In genomic region chr5:51398875-51399635, GRCh38 we compare ENCODE assay signal across 15 cellular contexts. TPM values are rescaled to one million over a fixed set of nuclear protein-coding genes. Genes with fewer than 3 reads are reported as not detected.
DNase-seq lines count a peak whose midpoint lies in the region; ATAC-seq and TF ChIP-seq lines count a peak whose summit lies in the region.
"Had no signal": no experiment of that assay in that cellular context is flagged by ENCODE, and none has a peak within 500 bp of the region (broad histone marks: within the 10 kb centered on the region; RNA-seq: fewer than 3 reads in every experiment).

No MANE protein-coding gene starts in this region.

- H3K27me3 Mint-ChIP-seq in mesothelial cell of epicardium (ENCODE audit: low read depth) = peaks cover 42% of the 10 kb centered on the region
- peaks cover 69% of the 10 kb centered on the region for H3K27me3 Mint-ChIP-seq in CD4-positive, alpha-beta T cell
- H3K27me3 Mint-ChIP-seq in T-helper 17 cell = peaks cover 26% of the 10 kb centered on the region

- in situ Hi-C loops in mammary epithelial cell (cut with MboI; ENCODE audit: low sequenced_read_pairs in 2 of 2) (no loop called here), HAP-1 (cut with MboI; ENCODE audit: low sequenced_read_pairs) (no loop called here)

- WGBS in mammary epithelial cell (ENCODE audit: low coverage, missing lambda C conversion rate) = 8% methylated on average over 37 of the region's 57 CpGs

- H2AFZ ChIP-seq in mammary epithelial cell (ENCODE audit: low read depth, low read length) = no peak overlapping the region

- DNase-seq in mammary epithelial cell = no peak
- no peak for DNase-seq in breast epithelium (ENCODE audit: low spot score in 2 of 2)
- DNase-seq in mesothelial cell of epicardium (ENCODE audit: low spot score in 2 of 2, unreplicated experiment in 2 of 2) = no peak
- no peak for DNase-seq in vagina (ENCODE audit: extremely low spot score in 2 of 2)
- DNase-seq in HAP-1 (ENCODE audit: low spot score in 2 of 2) = no peak
- DNase-seq in CD4-positive, alpha-beta T cell = no peak
- no peak for DNase-seq in T-helper 17 cell
- DNase-seq: activated CD4-positive, alpha-beta T cell treated with anti-CD3 and anti-CD28 coated beads, Interleukin-2, amount 50 U/mL, for 4 hours; anterior cingulate cortex; COR-L47; effector CD8-positive, alpha-beta T cell; foreskin fibroblast; SJCRH30 had no signal

- dilution Hi-C loops in mammary epithelial cell (cut with HindIII; ENCODE audit: low sequenced_read_pairs) = no loop called here

- H4K20me1 ChIP-seq in mammary epithelial cell (ENCODE audit: insufficient read depth, low read length) = no peaks in the 10 kb centered on the region

- H3K27ac ChIP-seq in mammary epithelial cell (ENCODE audit: insufficient read depth, low read depth, low read length) (no peak overlapping the region), breast epithelium (no peak overlapping the region), vagina (peak overlapping the region; percentile 99)
- no peak overlapping the region for H3K27ac ChIP-seq in CD4-positive, alpha-beta T cell (ENCODE audit: low read depth, low read length)
- H3K27ac ChIP-seq: SJCRH30 had no signal

- CTCF ChIA-PET in mammary epithelial cell (lab: Charles Lee; ENCODE audit: low non-redundant PET) = no interaction called here
- CTCF ChIA-PET in CD4-positive, alpha-beta T cell (lab: Charles Lee) = no interaction called here

- no peak for ATAC-seq in CD4-positive, alpha-beta T cell (ENCODE audit: poor library complexity)
- no peak for ATAC-seq in T-helper 17 cell

- H3K4me1 ChIP-seq in mammary epithelial cell (ENCODE audit: insufficient read depth, low read length) = no peaks in the 10 kb centered on the region
- H3K4me1 ChIP-seq in breast epithelium = no peaks in the 10 kb centered on the region
- peaks cover 27% of the 10 kb centered on the region for H3K4me1 ChIP-seq in endocrine pancreas (ENCODE audit: control insufficient read depth, insufficient read depth, low read length)
- H3K4me1 ChIP-seq in vagina = peaks cover 43% of the 10 kb centered on the region
- 0 out of 2 replicates have a peak, but pooled peaks cover 3% of the 10 kb centered on the region for H3K4me1 ChIP-seq in HAP-1
- H3K4me1 ChIP-seq: SJCRH30 had no signal

- H3K4me2 ChIP-seq in mammary epithelial cell (ENCODE audit: insufficient read depth, low read depth, low read length) = peak overlapping the region; percentile 33

- no peak for TF ChIP-seq CTCF in mammary epithelial cell (conservative IDR thresholded peaks at IDR 0.05 in 1 of 2, IDR thresholded peaks at IDR 0.05 in 1 of 2; ENCODE audit: extremely low read depth in 1 of 2, insufficient read depth in 1 of 2, low read depth in 1 of 2, low read length in 2 of 2)
- no peak for TF ChIP-seq CTCF in breast epithelium (IDR thresholded peaks at IDR 0.05)
- no peak for TF ChIP-seq CTCF in mesothelial cell of epicardium (IDR thresholded peaks at IDR 0.05; ENCODE audit: unreplicated experiment)
- TF ChIP-seq CTCF in vagina (IDR thresholded peaks at IDR 0.05) = no peak
- no peak for TF ChIP-seq CTCF in CD4-positive, alpha-beta T cell (IDR thresholded peaks at IDR 0.05)

- H3K4me1 Mint-ChIP-seq in mesothelial cell of epicardium = peaks cover 58% of the 10 kb centered on the region
- no peaks in the 10 kb centered on the region for H3K4me1 Mint-ChIP-seq in CD4-positive, alpha-beta T cell (ENCODE audit: low read depth)
- H3K4me1 Mint-ChIP-seq in T-helper 17 cell = no peaks in the 10 kb centered on the region

- H3K36me3 Mint-ChIP-seq in mesothelial cell of epicardium = no peaks in the 10 kb centered on the region
- H3K36me3 Mint-ChIP-seq in CD4-positive, alpha-beta T cell (ENCODE audit: low read depth) = no peaks in the 10 kb centered on the region
- H3K36me3 Mint-ChIP-seq in T-helper 17 cell (ENCODE audit: low read depth) = no peaks in the 10 kb centered on the region

- H3K27ac Mint-ChIP-seq in mesothelial cell of epicardium = peak overlapping the region; percentile 91
- no peak overlapping the region for H3K27ac Mint-ChIP-seq in CD4-positive, alpha-beta T cell
- H3K27ac Mint-ChIP-seq in T-helper 17 cell = no peak overlapping the region
- H3K27ac Mint-ChIP-seq: activated T-helper 1 cell treated with anti-CD3 and anti-CD28 coated beads, Interleukin-12 subunit alpha, Interleukin-12 subunit beta, Interleukin-2, Interleukin-4 antibody, amounts not matched to agents 30 ng/mL and 10 ng/mL and 1 ng/mL, durations not matched to agents 14 hours and 24 hours and 36 hours had no signal

- intact Hi-C loops in mammary epithelial cell (cut with micrococcal nuclease) = no loop called here
- intact Hi-C loops in breast epithelium (cut with DNase I; ENCODE audit: low total_unique reads) = no loop called here
- intact Hi-C loops in vagina (cut with DNase I) = loop anchor here (5.0 kb wide), 1 partner anchor 68 kb away; no protein-coding TSS in a partner anchor
- intact Hi-C loops in CD4-positive, alpha-beta T cell (cut with DNase I, micrococcal nuclease) = no loop called here

- POLR2A ChIA-PET in CD4-positive, alpha-beta T cell (lab: Charles Lee) = no interaction called here

- H3K4me3 Mint-ChIP-seq in mesothelial cell of epicardium (peak overlapping the region; percentile 83), T-helper 17 cell (no peak overlapping the region)
- no peak overlapping the region for H3K4me3 Mint-ChIP-seq in CD4-positive, alpha-beta T cell
- H3K4me3 Mint-ChIP-seq: activated T-helper 1 cell treated with anti-CD3 and anti-CD28 coated beads, Interleukin-12 subunit alpha, Interleukin-12 subunit beta, Interleukin-2, Interleukin-4 antibody, amounts not matched to agents 30 ng/mL and 10 ng/mL and 1 ng/mL, durations not matched to agents 14 hours and 24 hours and 36 hours had no signal

- H3K9me3 Mint-ChIP-seq in mesothelial cell of epicardium = no peaks in the 10 kb centered on the region
- peaks cover 3% of the 10 kb centered on the region for H3K9me3 Mint-ChIP-seq in CD4-positive, alpha-beta T cell
- H3K9me3 Mint-ChIP-seq: activated T-helper 1 cell treated with anti-CD3 and anti-CD28 coated beads, Interleukin-12 subunit alpha, Interleukin-12 subunit beta, Interleukin-2, Interleukin-4 antibody, amounts not matched to agents 30 ng/mL and 10 ng/mL and 1 ng/mL, durations not matched to agents 14 hours and 24 hours and 36 hours had no signal

- no peak overlapping the region for H3K4me3 ChIP-seq in mammary epithelial cell (replicated peaks in 1 of 3; ENCODE audit: insufficient read depth in 1 of 3, low read depth in 2 of 3, low read length in 3 of 3)
- peak overlapping the region in 1 of 3 donors; percentile 11 for H3K4me3 ChIP-seq in breast epithelium
- peak overlapping the region; percentile 68 for H3K4me3 ChIP-seq in endocrine pancreas (ENCODE audit: control insufficient read depth, insufficient read depth, low read length)
- H3K4me3 ChIP-seq in vagina = peak overlapping the region; percentile 43 to 50
- no peak overlapping the region for H3K4me3 ChIP-seq in HAP-1
- H3K4me3 ChIP-seq: SJCRH30 had no signal

- no TSS peak for BruUV-seq in mammary epithelial cell (replicated peaks; lab: Mats Ljungman, UMichigan)

- no peak overlapping the region for H3K9ac ChIP-seq in mammary epithelial cell (ENCODE audit: insufficient read depth, low read length)
- H3K9ac ChIP-seq in endocrine pancreas (ENCODE audit: control insufficient read depth, insufficient read depth, low read length) = peak overlapping the region; percentile 85

- H3K27me3 ChIP-seq in mammary epithelial cell (ENCODE audit: insufficient read depth, low read length) (peaks cover 47% of the 10 kb centered on the region), breast epithelium (peaks cover 4 to 55% of the 10 kb centered on the region in 2 donors), endocrine pancreas (ENCODE audit: control insufficient read depth, insufficient read depth, low read length) (no peaks in the 10 kb centered on the region), vagina (no peaks in the 10 kb centered on the region), HAP-1 (ENCODE audit: low read depth) (no peaks in the 10 kb centered on the region)
- H3K27me3 ChIP-seq in CD4-positive, alpha-beta T cell (ENCODE audit: control insufficient read depth, insufficient read depth, low read length) = peaks cover 28% of the 10 kb centered on the region
- H3K27me3 ChIP-seq: SJCRH30 had no signal

- TF ChIP-seq POLR2A in breast epithelium (IDR thresholded peaks at IDR 0.05) = no peak
- TF ChIP-seq POLR2A in vagina (IDR thresholded peaks at IDR 0.05) = no peak

- H3K9me3 ChIP-seq in mammary epithelial cell (replicated peaks; ENCODE audit: insufficient read depth, low read length) = no peaks in the 10 kb centered on the region
- H3K9me3 ChIP-seq in breast epithelium = no peaks in the 10 kb centered on the region
- no peaks in the 10 kb centered on the region for H3K9me3 ChIP-seq in endocrine pancreas (ENCODE audit: control insufficient read depth, low read length)
- H3K9me3 ChIP-seq in vagina = no peaks in the 10 kb centered on the region
- H3K9me3 ChIP-seq in HAP-1 = no peaks in the 10 kb centered on the region
- H3K9me3 ChIP-seq in CD4-positive, alpha-beta T cell (ENCODE audit: control insufficient read depth, low read length) = no peaks in the 10 kb centered on the region
- no peaks in the 10 kb centered on the region for H3K9me3 ChIP-seq in T-helper 17 cell (ENCODE audit: control insufficient read depth, low read length, poor library complexity, severe bottlenecking)
- H3K9me3 ChIP-seq: SJCRH30 had no signal

- no peaks in the 10 kb centered on the region for H3K79me2 ChIP-seq in mammary epithelial cell (ENCODE audit: insufficient read depth, low read length)

- no peaks in the 10 kb centered on the region for H3K36me3 ChIP-seq in mammary epithelial cell (ENCODE audit: insufficient read depth, low read length)
- no peaks in the 10 kb centered on the region for H3K36me3 ChIP-seq in breast epithelium
- no peaks in the 10 kb centered on the region for H3K36me3 ChIP-seq in endocrine pancreas (ENCODE audit: control insufficient read depth, insufficient read depth, low read length)
- H3K36me3 ChIP-seq in vagina = no peaks in the 10 kb centered on the region
- H3K36me3 ChIP-seq in HAP-1 (replicated peaks) = no peaks in the 10 kb centered on the region; the same call in 1 of the 2 replicates
- H3K36me3 ChIP-seq: SJCRH30 had no signal

RNA-seq across cellular contexts. Expression of gene ISL1, which starts 15.8 kb away (rescaled TPM):
- under 1 TPM in 1 of 2 donors, not detected in 1; 0.28 TPM for total RNA-seq in mammary epithelial cell
- not detected for polyA plus RNA-seq in mammary epithelial cell
- not detected for polyA minus RNA-seq in mammary epithelial cell
- 1 to 10 TPM in 1 of 3 donors, not detected in 2; 1.6 TPM for total RNA-seq in breast epithelium
- total RNA-seq in mesothelial cell of epicardium = 12.0 to 14.7 TPM (median 13.7 TPM) in 3 replicates
- 25.0 TPM for total RNA-seq in vagina
- not detected for total RNA-seq in CD4-positive, alpha-beta T cell
- not detected for total RNA-seq in T-helper 17 cell
- total RNA-seq: activated T-helper 1 cell treated with anti-CD3 and anti-CD28 coated beads, Interleukin-12 subunit alpha, Interleukin-12 subunit beta, Interleukin-2, Interleukin-4 antibody, amounts not matched to agents 30 ng/mL and 10 ng/mL and 1 ng/mL, durations not matched to agents 14 hours and 24 hours and 36 hours had no signal

Comparison
In these comparisons a context has a peak if more than half of its experiments do, and no peak if none do; other contexts are left out.
1. H3K4me3 ChIP-seq: peak in endocrine pancreas (single experiment) and vagina (2 of 2); none in mammary epithelial cell (0 of 3) and HAP-1 (single experiment).